ENCODE assay signal across 1 cellular context in the genomic region with DNA sequence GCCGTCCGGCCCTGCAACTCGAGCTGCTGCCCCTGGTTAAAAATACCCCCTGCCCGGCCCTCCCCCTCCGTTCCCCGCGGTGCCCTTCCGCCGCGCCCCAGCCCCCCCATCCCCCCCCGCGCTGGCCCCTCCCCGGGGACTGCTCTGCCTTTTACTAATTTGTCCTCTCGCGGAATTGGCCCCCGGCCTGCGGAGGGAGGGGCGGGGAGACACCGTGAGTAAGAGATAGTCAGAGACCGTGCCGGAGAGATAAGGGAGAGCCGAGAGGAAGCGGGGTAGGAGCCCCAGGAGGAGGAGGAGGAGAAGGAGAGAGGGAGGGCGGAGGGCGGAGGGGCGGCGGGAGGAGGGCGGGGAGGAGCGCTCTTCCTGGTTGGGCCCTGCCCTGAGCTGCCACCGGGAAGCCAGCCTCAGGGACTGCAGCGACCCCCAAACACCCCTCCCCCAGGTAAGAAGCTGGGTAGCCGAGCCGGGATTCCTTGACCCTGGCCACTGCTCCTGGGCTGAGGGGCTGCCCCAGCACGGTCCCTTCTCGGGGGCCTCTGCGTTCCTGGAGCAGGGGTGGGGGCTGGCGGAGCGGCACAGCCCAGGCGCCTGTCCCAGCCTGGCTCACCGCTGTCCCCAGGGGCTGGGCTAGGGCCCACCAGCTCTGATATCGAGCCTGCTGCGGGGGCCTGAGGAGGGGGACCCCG.
TF ChIP-seq lines count a peak whose summit lies in the region.

CAPN1 (plus strand) TSS at position 360 of the 689 bp plus-strand sequence. CDS start 774 bp downstream, outside the sequence.

TF ChIP-seq in HEK293, 187 proteins besides CTCF, POLR2A, EP300 and RAD21 (continued from another document and continues in another):
- TF ChIP-seq, protein P1, sequence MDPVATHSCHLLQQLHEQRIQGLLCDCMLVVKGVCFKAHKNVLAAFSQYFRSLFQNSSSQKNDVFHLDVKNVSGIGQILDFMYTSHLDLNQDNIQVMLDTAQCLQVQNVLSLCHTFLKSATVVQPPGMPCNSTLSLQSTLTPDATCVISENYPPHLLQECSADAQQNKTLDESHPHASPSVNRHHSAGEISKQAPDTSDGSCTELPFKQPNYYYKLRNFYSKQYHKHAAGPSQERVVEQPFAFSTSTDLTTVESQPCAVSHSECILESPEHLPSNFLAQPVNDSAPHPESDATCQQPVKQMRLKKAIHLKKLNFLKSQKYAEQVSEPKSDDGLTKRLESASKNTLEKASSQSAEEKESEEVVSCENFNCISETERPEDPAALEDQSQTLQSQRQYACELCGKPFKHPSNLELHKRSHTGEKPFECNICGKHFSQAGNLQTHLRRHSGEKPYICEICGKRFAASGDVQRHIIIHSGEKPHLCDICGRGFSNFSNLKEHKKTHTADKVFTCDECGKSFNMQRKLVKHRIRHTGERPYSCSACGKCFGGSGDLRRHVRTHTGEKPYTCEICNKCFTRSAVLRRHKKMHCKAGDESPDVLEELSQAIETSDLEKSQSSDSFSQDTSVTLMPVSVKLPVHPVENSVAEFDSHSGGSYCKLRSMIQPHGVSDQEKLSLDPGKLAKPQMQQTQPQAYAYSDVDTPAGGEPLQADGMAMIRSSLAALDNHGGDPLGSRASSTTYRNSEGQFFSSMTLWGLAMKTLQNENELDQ (tag by site-specific recombination; IDR thresholded peaks at IDR 0.05; ENCODE audit: low read depth), result no peak
- TF ChIP-seq ZNF660 (tag by site-specific recombination; IDR thresholded peaks at IDR 0.05) (no peak), ZSCAN18 (tag by site-specific recombination; IDR thresholded peaks at IDR 0.05) (no peak), ZNF391 (tag by site-specific recombination; IDR thresholded peaks at IDR 0.05; ENCODE audit: borderline replicate concordance, low read depth) (no peak), BCL6B (tag by site-specific recombination; IDR thresholded peaks at IDR 0.05) (no peak), ZXDB (tag by site-specific recombination; IDR thresholded peaks at IDR 0.05) (0 out of 2 replicates have a peak, but pooled peaks have one; percentile 41), ZNF791 (tag by site-specific recombination; IDR thresholded peaks at IDR 0.05) (no peak), ZNF184 (tag by site-specific recombination; IDR thresholded peaks at IDR 0.05) (no peak), ZSCAN30 (tag by site-specific recombination; IDR thresholded peaks at IDR 0.05) (no peak; the same call in 1 of the 2 replicates), ZBTB11 (tag by site-specific recombination; conservative IDR thresholded peaks at IDR 0.05; ENCODE audit: low read depth) (no peak), ZNF580 (tag by site-specific recombination; IDR thresholded peaks at IDR 0.05) (no peak), SP2 (tag by site-specific recombination; IDR thresholded peaks at IDR 0.05) (no peak; the same call in 1 of the 2 replicates), KLF16 (tag by site-specific recombination; IDR thresholded peaks at IDR 0.05) (no peak), ZNF394 (tag by site-specific recombination; IDR thresholded peaks at IDR 0.05; ENCODE audit: borderline replicate concordance) (no peak), ZFP69B (tag by site-specific recombination; IDR thresholded peaks at IDR 0.05) (peak; percentile 69; the same call in 1 of the 2 replicates), KLF10 (tag by site-specific recombination; IDR thresholded peaks at IDR 0.05) (no peak), FEZF1 (tag by site-specific recombination; IDR thresholded peaks at IDR 0.05) (0 out of 2 replicates have a peak, but pooled peaks have one; percentile 13), ZBTB17 (tag by site-specific recombination; IDR thresholded peaks at IDR 0.05) (0 out of 2 replicates have a peak, but pooled peaks have one; percentile 13), ZNF548 (tag by site-specific recombination; IDR thresholded peaks at IDR 0.05) (no peak), ZNF19 (tag by site-specific recombination; IDR thresholded peaks at IDR 0.05; ENCODE audit: low read depth) (no peak), INSM2 (tag by site-specific recombination; IDR thresholded peaks at IDR 0.05) (no peak), ZNF350 (tag by site-specific recombination; IDR thresholded peaks at IDR 0.05) (no peak), ZNF16 (tag by site-specific recombination; IDR thresholded peaks at IDR 0.05; ENCODE audit: low read depth) (no peak), ZNF155 (tag by site-specific recombination; IDR thresholded peaks at IDR 0.05) (no peak), ZSCAN5A (tag by site-specific recombination; IDR thresholded peaks at IDR 0.05) (no peak), ZNF112 (tag by site-specific recombination; IDR thresholded peaks at IDR 0.05) (no peak), ZNF530 (tag by site-specific recombination; IDR thresholded peaks at IDR 0.05; ENCODE audit: low read depth) (no peak), ZNF18 (tag by site-specific recombination; IDR thresholded peaks at IDR 0.05) (no peak), ZNF529 (tag by site-specific recombination; IDR thresholded peaks at IDR 0.05; ENCODE audit: insufficient replicate concordance) (no peak), ZEB2 (tag by site-specific recombination; IDR thresholded peaks at IDR 0.05) (0 out of 2 replicates have a peak, but pooled peaks have one; percentile 21)
- TF ChIP-seq, protein P2, sequence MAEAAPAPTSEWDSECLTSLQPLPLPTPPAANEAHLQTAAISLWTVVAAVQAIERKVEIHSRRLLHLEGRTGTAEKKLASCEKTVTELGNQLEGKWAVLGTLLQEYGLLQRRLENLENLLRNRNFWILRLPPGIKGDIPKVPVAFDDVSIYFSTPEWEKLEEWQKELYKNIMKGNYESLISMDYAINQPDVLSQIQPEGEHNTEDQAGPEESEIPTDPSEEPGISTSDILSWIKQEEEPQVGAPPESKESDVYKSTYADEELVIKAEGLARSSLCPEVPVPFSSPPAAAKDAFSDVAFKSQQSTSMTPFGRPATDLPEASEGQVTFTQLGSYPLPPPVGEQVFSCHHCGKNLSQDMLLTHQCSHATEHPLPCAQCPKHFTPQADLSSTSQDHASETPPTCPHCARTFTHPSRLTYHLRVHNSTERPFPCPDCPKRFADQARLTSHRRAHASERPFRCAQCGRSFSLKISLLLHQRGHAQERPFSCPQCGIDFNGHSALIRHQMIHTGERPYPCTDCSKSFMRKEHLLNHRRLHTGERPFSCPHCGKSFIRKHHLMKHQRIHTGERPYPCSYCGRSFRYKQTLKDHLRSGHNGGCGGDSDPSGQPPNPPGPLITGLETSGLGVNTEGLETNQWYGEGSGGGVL (tag by site-specific recombination; IDR thresholded peaks at IDR 0.05), result peak; percentile 78
- TF ChIP-seq, protein P3, sequence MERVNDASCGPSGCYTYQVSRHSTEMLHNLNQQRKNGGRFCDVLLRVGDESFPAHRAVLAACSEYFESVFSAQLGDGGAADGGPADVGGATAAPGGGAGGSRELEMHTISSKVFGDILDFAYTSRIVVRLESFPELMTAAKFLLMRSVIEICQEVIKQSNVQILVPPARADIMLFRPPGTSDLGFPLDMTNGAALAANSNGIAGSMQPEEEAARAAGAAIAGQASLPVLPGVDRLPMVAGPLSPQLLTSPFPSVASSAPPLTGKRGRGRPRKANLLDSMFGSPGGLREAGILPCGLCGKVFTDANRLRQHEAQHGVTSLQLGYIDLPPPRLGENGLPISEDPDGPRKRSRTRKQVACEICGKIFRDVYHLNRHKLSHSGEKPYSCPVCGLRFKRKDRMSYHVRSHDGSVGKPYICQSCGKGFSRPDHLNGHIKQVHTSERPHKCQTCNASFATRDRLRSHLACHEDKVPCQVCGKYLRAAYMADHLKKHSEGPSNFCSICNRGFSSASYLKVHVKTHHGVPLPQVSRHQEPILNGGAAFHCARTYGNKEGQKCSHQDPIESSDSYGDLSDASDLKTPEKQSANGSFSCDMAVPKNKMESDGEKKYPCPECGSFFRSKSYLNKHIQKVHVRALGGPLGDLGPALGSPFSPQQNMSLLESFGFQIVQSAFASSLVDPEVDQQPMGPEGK (tag by site-specific recombination; IDR thresholded peaks at IDR 0.05), result peak; percentile 61
